In genomic region chr14:89384023-89384422, GRCh38 we compare ENCODE assay signal across 11 cellular contexts. TPM values are rescaled to one million over a fixed set of nuclear protein-coding genes. Genes with fewer than 3 reads are reported as not detected.
DNase-seq lines count a peak whose midpoint lies in the region; ATAC-seq and TF ChIP-seq lines count a peak whose summit lies in the region.
"Had no signal": no experiment of that assay in that cellular context is flagged by ENCODE, and none has a peak within 500 bp of the region (broad histone marks: within the 10 kb centered on the region; RNA-seq: fewer than 3 reads in every experiment).

No MANE protein-coding gene starts in this region.

- no peak overlapping the region for H3K9ac ChIP-seq in Karpas-422 (ENCODE audit: low read length)

- TF ChIP-seq CTCF in chondrocyte (IDR thresholded peaks at IDR 0.05) = no peak

- H3K9me3 Mint-ChIP-seq in stimulated activated effector memory CD8-positive, alpha-beta T cell treated with anti-CD3 and anti-CD28 coated beads, Interleukin-12 subunit alpha, Interleukin-12 subunit beta, amount 100 ng/mL, for 72 hours = peaks cover 2% of the 10 kb centered on the region
- peaks cover 3% of the 10 kb centered on the region for H3K9me3 Mint-ChIP-seq in chondrocyte (ENCODE audit: low read depth)

- no peak overlapping the region for H2AFZ ChIP-seq in Karpas-422 (ENCODE audit: low read length)

- H3K27ac Mint-ChIP-seq in stimulated activated effector memory CD8-positive, alpha-beta T cell treated with anti-CD3 and anti-CD28 coated beads, Interleukin-12 subunit alpha, Interleukin-12 subunit beta, amount 100 ng/mL, for 72 hours = peak overlapping the region; percentile 63
- no peak overlapping the region for H3K27ac Mint-ChIP-seq in chondrocyte (ENCODE audit: unreplicated experiment)

- H3K9me2 ChIP-seq in Karpas-422 (replicated peaks; ENCODE audit: insufficient read depth, low read length) = no peaks in the 10 kb centered on the region

- H3K36me3 Mint-ChIP-seq in stimulated activated effector memory CD8-positive, alpha-beta T cell treated with anti-CD3 and anti-CD28 coated beads, Interleukin-12 subunit alpha, Interleukin-12 subunit beta, amount 100 ng/mL, for 72 hours = peaks cover 23% of the 10 kb centered on the region
- H3K36me3 Mint-ChIP-seq in chondrocyte (ENCODE audit: low read depth) = peaks cover 1% of the 10 kb centered on the region

- H3K27ac ChIP-seq in Karpas-422 (ENCODE audit: low read length) = no peak overlapping the region
- H3K27ac ChIP-seq: upper lobe of left lung had no signal

- H3K9me3 ChIP-seq in Karpas-422 (ENCODE audit: low read length) = no peaks in the 10 kb centered on the region
- H3K9me3 ChIP-seq: upper lobe of left lung had no signal

- H3K4me1 ChIP-seq in Karpas-422 (ENCODE audit: low read length) = peaks cover 21% of the 10 kb centered on the region

- no peaks in the 10 kb centered on the region for H3K27me3 ChIP-seq in Karpas-422 (ENCODE audit: low read length)
- H3K27me3 ChIP-seq: upper lobe of left lung had no signal

- H3K79me2 ChIP-seq in Karpas-422 (ENCODE audit: low read length) = no peaks in the 10 kb centered on the region

- H3K36me3 ChIP-seq in Karpas-422 (ENCODE audit: insufficient read depth, low read length) = no peaks in the 10 kb centered on the region
- H3K36me3 ChIP-seq: upper lobe of left lung had no signal

- H3K4me3 Mint-ChIP-seq in stimulated activated effector memory CD8-positive, alpha-beta T cell treated with anti-CD3 and anti-CD28 coated beads, Interleukin-12 subunit alpha, Interleukin-12 subunit beta, amount 100 ng/mL, for 72 hours = no peak overlapping the region
- no peak overlapping the region for H3K4me3 Mint-ChIP-seq in chondrocyte (ENCODE audit: unreplicated experiment)

- DNase-seq in activated CD4-positive, CD25-positive, alpha-beta regulatory T cell treated with anti-CD3 and anti-CD28 coated beads, Interleukin-2, amount 50 U/mL, for 72 hours = no peak
- DNase-seq in Karpas-422 (peak; percentile 79), chondrocyte (ENCODE audit: low spot score) (no peak)
- no peak for DNase-seq in stimulated activated effector memory CD8-positive, alpha-beta T cell treated with anti-CD3 and anti-CD28 coated beads, Interleukin-12 subunit alpha, Interleukin-12 subunit beta, amount 100 ng/mL, for 72 hours (ENCODE audit: low spot score in 2 of 2)
- DNase-seq in activated CD4-positive, alpha-beta T cell treated with anti-CD3 and anti-CD28 coated beads, Interleukin-2, amount 50 U/mL, for 4 hours = no peak
- no peak for DNase-seq in activated CD8-positive, alpha-beta memory T cell treated with anti-CD3 and anti-CD28 coated beads for 24 hours
- DNase-seq: dermis blood vessel endothelial cell, NCI-H345 had no signal

- peaks cover 75% of the 10 kb centered on the region for H3K4me1 Mint-ChIP-seq in stimulated activated effector memory CD8-positive, alpha-beta T cell treated with anti-CD3 and anti-CD28 coated beads, Interleukin-12 subunit alpha, Interleukin-12 subunit beta, amount 100 ng/mL, for 72 hours
- H3K4me1 Mint-ChIP-seq in chondrocyte (ENCODE audit: low read depth) = peaks cover 35% of the 10 kb centered on the region

- H4K20me1 ChIP-seq in Karpas-422 (ENCODE audit: insufficient read depth, low read depth, low read length) = peaks cover 10% of the 10 kb centered on the region; the same call in 1 of the 2 replicates

- no peak overlapping the region for H3K4me3 ChIP-seq in Karpas-422 (ENCODE audit: low read length)
- H3K4me3 ChIP-seq: upper lobe of left lung had no signal

- ATAC-seq in activated CD4-positive, CD25-positive, alpha-beta regulatory T cell treated with anti-CD3 and anti-CD28 coated beads, Interleukin-2, amount 50 U/mL, for 24 hours = peak; percentile 15 to 24
- peak; percentile 89 for ATAC-seq in HG02642 (IDR thresholded peaks at IDR 0.05; ENCODE audit: poor library complexity, unreplicated experiment)
- ATAC-seq in stimulated activated effector memory CD8-positive, alpha-beta T cell treated with anti-CD3 and anti-CD28 coated beads, Interleukin-12 subunit alpha, Interleukin-12 subunit beta, amount 100 ng/mL, for 72 hours = peak; percentile 4

- no peaks in the 10 kb centered on the region for H3K27me3 Mint-ChIP-seq in chondrocyte (ENCODE audit: low read depth)

- H3K4me2 ChIP-seq in Karpas-422 (ENCODE audit: low read depth, low read length, poor library complexity, severe bottlenecking) = no peak overlapping the region

RNA-seq across cellular contexts. Expression of gene FOXN3, which starts 33.0 kb away (rescaled TPM):
- 8.9 and 13.8 TPM in 2 replicates for total RNA-seq in Karpas-422 (2014; rRNA removed; shearing (Covaris generic); ENCODE audit: low replicate concordance)
- total RNA-seq in chondrocyte = 129 to 161 TPM (median 155 TPM) in 3 replicates

Comparison
In these comparisons a context has a peak if more than half of its experiments do, and no peak if none do; other contexts are left out.
1. ATAC-seq: peak in every context shown above with its lines; median percentile 89 in HG02642; 20 in activated CD4-positive, CD25-positive, alpha-beta regulatory T cell treated with anti-CD3 and anti-CD28 coated beads, Interleukin-2, amount 50 U/mL, for 24 hours; 4 in stimulated activated effector memory CD8-positive, alpha-beta T cell treated with anti-CD3 and anti-CD28 coated beads, Interleukin-12 subunit alpha, Interleukin-12 subunit beta, amount 100 ng/mL, for 72 hours.